Comparison of ENCODE assay signal across 18 cellular contexts in the genomic region with DNA sequence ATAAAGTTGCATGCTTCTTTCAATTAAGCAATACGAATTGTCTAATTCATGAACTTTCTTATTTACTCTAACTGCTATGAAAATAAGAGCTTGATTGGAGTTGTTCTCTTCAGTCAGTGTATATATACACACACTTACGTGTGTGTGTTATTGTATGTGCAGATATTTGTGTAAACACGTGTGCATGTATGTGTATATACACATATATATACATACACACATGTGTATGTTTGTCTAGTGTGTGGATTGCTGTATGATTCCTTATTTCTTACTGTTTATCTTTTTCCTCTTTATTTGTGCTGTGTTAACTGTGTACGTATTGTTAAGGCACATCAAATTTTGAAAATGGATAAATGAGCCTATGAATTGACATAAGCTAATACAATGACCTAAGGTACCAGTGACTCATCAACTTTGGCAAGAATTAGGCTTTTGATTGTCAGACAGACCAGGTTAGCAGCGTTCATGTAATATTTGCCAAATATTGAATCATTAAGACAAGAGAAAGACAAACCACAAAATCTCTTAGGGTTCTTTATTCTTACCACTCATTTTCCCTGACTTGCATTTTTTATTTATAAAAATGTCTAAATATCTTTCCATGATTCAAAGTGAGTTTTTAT.
"Had no signal": no experiment of that assay in that cellular context is flagged by ENCODE, and none has a peak within 500 bp of the region (broad histone marks: within the 10 kb centered on the region; RNA-seq: fewer than 3 reads in every experiment).

No MANE protein-coding gene starts in this region.

- H3K4me1 Mint-ChIP-seq: activated CD8-positive, alpha-beta memory T cell treated with anti-CD3 and anti-CD28 coated beads, Interleukin-2, amount 10 ng/mL, durations not matched to agents 7 days and 5 days; activated naive CD8-positive, alpha-beta T cell treated with anti-CD3 and anti-CD28 coated beads for 36 hours; T-helper 17 cell had no signal

- H3K36me3 ChIP-seq: esophagus muscularis mucosa, left lung, upper lobe of left lung had no signal

- ATAC-seq: activated CD4-positive, CD25-positive, alpha-beta regulatory T cell treated with anti-CD3 and anti-CD28 coated beads, Interleukin-2, amount 50 U/mL, for 24 hours; activated CD8-positive, alpha-beta memory T cell treated with anti-CD3 and anti-CD28 coated beads, Interleukin-2, amount 10 ng/mL, durations not matched to agents 7 days and 5 days; activated T-cell treated with anti-CD3 and anti-CD28 coated beads, Interleukin-2, amount 50 U/mL, for 4 hours; effector memory CD8-positive, alpha-beta T cell; left lung; T-helper 17 cell had no signal

- DNase-seq: activated CD4-positive, alpha-beta T cell treated with anti-CD3 and anti-CD28 coated beads, Interleukin-2, amount 50 U/mL, for 4 hours; activated CD8-positive, alpha-beta memory T cell treated with anti-CD3 and anti-CD28 coated beads, Interleukin-2, amount 10 ng/mL, durations not matched to agents 7 days and 5 days; activated gamma-delta T cell; activated naive CD8-positive, alpha-beta T cell treated with anti-CD3 and anti-CD28 coated beads for 36 hours; activated T-cell treated with anti-CD3 and anti-CD28 coated beads, Interleukin-2, amount 50 U/mL, for 4 hours; anterior cingulate cortex; caudate nucleus; effector memory CD8-positive, alpha-beta T cell; foreskin fibroblast; left lung; stimulated activated CD4-positive, alpha-beta T cell treated with anti-CD3 and anti-CD28 coated beads, Interleukin-4, amount 100 ng/mL, for 1 hour; stimulated activated CD8-positive, alpha-beta memory T cell treated with anti-CD3 and anti-CD28 coated beads, Interleukin-4, amount 100 ng/mL, for 48 hours; T-helper 17 cell; upper lobe of left lung had no signal

- H3K27ac ChIP-seq: esophagus muscularis mucosa, left lung, upper lobe of left lung had no signal

- H3K27me3 ChIP-seq: esophagus muscularis mucosa, left lung, upper lobe of left lung had no signal

- H3K27me3 Mint-ChIP-seq: activated CD8-positive, alpha-beta memory T cell treated with anti-CD3 and anti-CD28 coated beads, Interleukin-2, amount 10 ng/mL, durations not matched to agents 7 days and 5 days; activated naive CD8-positive, alpha-beta T cell treated with anti-CD3 and anti-CD28 coated beads for 36 hours; effector memory CD8-positive, alpha-beta T cell; stimulated activated naive CD8-positive, alpha-beta T cell treated with anti-CD3 and anti-CD28 coated beads, Interleukin-15, Interleukin-2, amounts not matched to agents 100 ng/mL and 50 ng/mL, for 24 hours; T-helper 17 cell had no signal

- H3K27ac Mint-ChIP-seq: activated CD8-positive, alpha-beta memory T cell treated with anti-CD3 and anti-CD28 coated beads, Interleukin-2, amount 10 ng/mL, durations not matched to agents 7 days and 5 days; activated naive CD8-positive, alpha-beta T cell treated with anti-CD3 and anti-CD28 coated beads for 36 hours; effector memory CD8-positive, alpha-beta T cell; stimulated activated naive CD8-positive, alpha-beta T cell treated with anti-CD3 and anti-CD28 coated beads, Interleukin-15, Interleukin-2, amounts not matched to agents 100 ng/mL and 50 ng/mL, for 24 hours; T-helper 17 cell had no signal

- H3K4me3 Mint-ChIP-seq: activated CD8-positive, alpha-beta memory T cell treated with anti-CD3 and anti-CD28 coated beads, Interleukin-2, amount 10 ng/mL, durations not matched to agents 7 days and 5 days; activated naive CD8-positive, alpha-beta T cell treated with anti-CD3 and anti-CD28 coated beads for 36 hours; activated T-cell treated with anti-CD3 and anti-CD28 coated beads, Interleukin-2, amount 50 U/mL, for 4 hours; effector memory CD8-positive, alpha-beta T cell; stimulated activated naive CD8-positive, alpha-beta T cell treated with anti-CD3 and anti-CD28 coated beads, Interleukin-15, Interleukin-2, amounts not matched to agents 100 ng/mL and 50 ng/mL, for 24 hours; T-helper 17 cell had no signal

- H3K9me3 Mint-ChIP-seq: activated naive CD8-positive, alpha-beta T cell treated with anti-CD3 and anti-CD28 coated beads for 36 hours; effector memory CD8-positive, alpha-beta T cell had no signal

- H3K9me3 ChIP-seq: esophagus muscularis mucosa, upper lobe of left lung had no signal

- H3K4me1 ChIP-seq: esophagus muscularis mucosa, left lung, upper lobe of left lung had no signal

- H3K4me3 ChIP-seq: esophagus muscularis mucosa, left lung, upper lobe of left lung had no signal

- FAIRE-seq: TTC549 had no signal

- H3K36me3 Mint-ChIP-seq: activated CD8-positive, alpha-beta memory T cell treated with anti-CD3 and anti-CD28 coated beads, Interleukin-2, amount 10 ng/mL, durations not matched to agents 7 days and 5 days; activated naive CD8-positive, alpha-beta T cell treated with anti-CD3 and anti-CD28 coated beads for 36 hours had no signal
